Comparison of ENCODE assay signal across 1 cellular context in genomic region chr10:11986593-11987216, GRCh38.
TF ChIP-seq lines count a peak whose summit lies in the region.

No MANE protein-coding gene starts in this region.

TF ChIP-seq in K562, 482 proteins besides CTCF, POLR2A, EP300 and RAD21 (continued from another document):
- TF ChIP-seq CHD7 (IDR thresholded peaks at IDR 0.05; ENCODE audit: low read depth, low read length): no peak
- peak; percentile 67; the same call in 1 of the 2 replicates for TF ChIP-seq RB1 (IDR thresholded peaks at IDR 0.05; ENCODE audit: low read depth)
- peak; percentile 89 for TF ChIP-seq SMC3 (conservative IDR thresholded peaks at IDR 0.05; ENCODE audit: insufficient read depth, low read depth, low read length)
